ENCODE assay signal across 9 cellular contexts in the genomic region with DNA sequence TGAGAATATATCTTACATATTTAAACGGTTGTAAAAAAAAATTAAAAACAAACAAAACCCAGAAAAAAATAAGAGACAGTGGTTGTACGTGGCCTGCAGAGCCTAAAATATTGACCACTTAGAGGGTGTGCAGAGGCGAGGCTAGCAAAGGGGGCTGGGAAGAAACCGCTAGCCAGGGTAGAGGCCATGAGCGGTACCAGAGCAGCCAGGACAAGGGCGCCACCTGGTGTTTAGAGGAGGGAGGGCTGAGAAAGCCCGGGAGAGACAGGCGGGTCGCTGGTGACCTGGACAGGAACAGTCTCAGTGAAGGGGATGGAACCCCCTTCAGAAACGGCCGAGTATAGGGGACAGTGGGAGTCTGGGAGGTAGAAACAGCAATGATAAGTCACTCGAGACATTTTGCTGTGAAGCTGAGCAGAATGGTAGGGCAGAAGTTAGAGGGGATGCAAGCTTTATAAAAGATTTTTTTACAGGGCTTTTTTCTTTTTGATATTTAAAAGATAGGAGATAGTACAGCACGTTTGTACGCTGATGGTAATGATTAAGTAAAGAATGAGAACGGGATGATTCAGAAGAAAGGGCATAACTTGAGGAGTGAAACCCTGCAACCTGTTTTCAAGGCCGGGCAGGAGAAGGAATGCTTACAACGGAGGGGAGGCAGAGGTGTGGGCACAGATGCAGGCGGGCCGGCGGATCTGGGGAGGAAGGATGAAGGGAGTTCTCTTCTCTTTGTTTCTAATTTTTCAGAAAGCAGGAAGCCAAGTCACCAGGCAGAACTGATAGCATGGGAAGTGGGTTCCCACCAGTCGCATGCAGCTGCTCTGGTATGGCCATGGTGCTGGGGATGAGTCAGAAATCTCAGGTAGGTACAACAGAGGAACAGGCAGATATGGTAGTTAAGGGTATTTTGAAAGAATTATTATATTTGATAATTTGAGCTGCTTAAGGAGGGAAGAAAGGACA.
DNase-seq lines count a peak whose midpoint lies in the region; ATAC-seq, FAIRE-seq and TF ChIP-seq lines count a peak whose summit lies in the region.
"Had no signal": no experiment of that assay in that cellular context is flagged by ENCODE, and none has a peak within 500 bp of the region (broad histone marks: within the 10 kb centered on the region; RNA-seq: fewer than 3 reads in every experiment).

No MANE protein-coding gene starts in this region.

- no peak overlapping the region for H4K8ac ChIP-seq in H1 (ENCODE audit: extremely low read depth, insufficient read depth, low read length)

- no peaks in the 10 kb centered on the region for H3K79me2 ChIP-seq in H1 (ENCODE audit: control insufficient read depth in 1 of 2, insufficient read depth in 2 of 2, low read length in 2 of 2)

- peak overlapping the region; percentile 74 for H2AFZ ChIP-seq in H1 (ENCODE audit: low read length)

- TF ChIP-seq POLR2A in H1 (IDR thresholded peaks at IDR 0.05; ENCODE audit: control extremely low read depth in 1 of 2, low read depth in 2 of 2, low read length in 2 of 2): no peak

- DNase-seq in BE2C: peak; percentile 82
- DNase-seq in NCI-H460 (ENCODE audit: extremely low read depth, low read depth): peak; percentile 57
- DNase-seq in activated CD4-positive, alpha-beta memory T cell treated with anti-CD3 and anti-CD28 coated beads for 36 hours: peak; percentile 88
- peak; percentile 50 to 94 for DNase-seq in H1 (ENCODE audit: low read depth in 1 of 2, low spot score in 2 of 2)
- peak; percentile 66 for DNase-seq in natural killer cell
- DNase-seq in stimulated activated naive CD8-positive, alpha-beta T cell treated with anti-CD3 and anti-CD28 coated beads, Interleukin-15, Interleukin-2, amounts not matched to agents 100 U/mL and 50 U/mL, for 24 hours: peak; percentile 89

- peak; percentile 96 for ATAC-seq in GM18873 (IDR thresholded peaks at IDR 0.05; ENCODE audit: low FRiP score, unreplicated experiment)
- peak; percentile 99 for ATAC-seq in HG03097 (IDR thresholded peaks at IDR 0.05; ENCODE audit: low FRiP score, unreplicated experiment)
- ATAC-seq in natural killer cell: peak; percentile 88 to 99 (median 99)
- ATAC-seq in stimulated activated naive CD8-positive, alpha-beta T cell treated with anti-CD3 and anti-CD28 coated beads, Interleukin-15, Interleukin-2, amounts not matched to agents 100 U/mL and 50 U/mL, for 24 hours: peak; percentile 95

- no peaks in the 10 kb centered on the region for H3K27me3 ChIP-seq in BE2C
- H3K27me3 ChIP-seq in H1 (replicated peaks in 1 of 4; ENCODE audit: control insufficient read depth in 3 of 4, extremely low read depth in 1 of 4, insufficient read depth in 3 of 4, low read length in 3 of 4): no peaks in the 10 kb centered on the region

- no peak for TF ChIP-seq EP300 in H1 (IDR thresholded peaks at IDR 0.05; ENCODE audit: borderline replicate concordance in 1 of 2, low read depth in 2 of 2, low read length in 2 of 2)

- no peak overlapping the region for H3K14ac ChIP-seq in H1 (ENCODE audit: insufficient read length)

- H3K23me2 ChIP-seq in H1 (ENCODE audit: low read depth, low read length): no peaks in the 10 kb centered on the region

- H3K9me3 Mint-ChIP-seq in activated CD4-positive, alpha-beta memory T cell treated with anti-CD3 and anti-CD28 coated beads for 36 hours: no peaks in the 10 kb centered on the region
- no peaks in the 10 kb centered on the region for H3K9me3 Mint-ChIP-seq in natural killer cell

- no peak overlapping the region for H3K23ac ChIP-seq in H1 (ENCODE audit: insufficient read length)

- no peak overlapping the region for H3K27ac ChIP-seq in H1 (ENCODE audit: low read depth, low read length)
- H3K27ac ChIP-seq: SK-N-MC had no signal

- WGBS in H1 (ENCODE audit: extremely low coverage in 1 of 2, insufficient coverage in 1 of 2, insufficient read length in 1 of 2, insufficient replicate concordance in 2 of 2, low coverage in 1 of 2, low lambda C conversion rate in 2 of 2, missing lambda C conversion rate in 1 of 2), 2 experiments: 42% methylated on average over 21 of the region's 21 CpGs; no CpG with 5 or more reads in 1 of the 2 experiments

- H2BK15ac ChIP-seq in H1 (ENCODE audit: low read length): no peak overlapping the region

- H3K27ac Mint-ChIP-seq in activated CD4-positive, alpha-beta memory T cell treated with anti-CD3 and anti-CD28 coated beads for 36 hours: no peak overlapping the region
- H3K27ac Mint-ChIP-seq in natural killer cell: no peak overlapping the region

- no peak overlapping the region for H4K5ac ChIP-seq in H1 (ENCODE audit: insufficient read length, low read depth, low read length)

- no peak overlapping the region for H3K56ac ChIP-seq in H1 (replicated peaks; ENCODE audit: insufficient read length, low read depth, low read length)

- no peak overlapping the region for H2BK20ac ChIP-seq in H1 (ENCODE audit: low read length)

- H3K4me3 ChIP-seq in BE2C (ENCODE audit: low read depth, low read length) (no peak overlapping the region), H1 (ENCODE audit: extremely low read depth in 1 of 4, insufficient read depth in 2 of 4, low read depth in 3 of 4, low read length in 4 of 4) (no peak overlapping the region)
- H3K4me3 ChIP-seq: SK-N-MC had no signal

- H3K18ac ChIP-seq in H1 (ENCODE audit: extremely low read depth, low read length): no peak overlapping the region

- peaks cover 43% of the 10 kb centered on the region for H3K27me3 Mint-ChIP-seq in activated CD4-positive, alpha-beta memory T cell treated with anti-CD3 and anti-CD28 coated beads for 36 hours
- peaks cover 52 to 74% of the 10 kb centered on the region in 2 donors for H3K27me3 Mint-ChIP-seq in natural killer cell (ENCODE audit: low read depth in 2 of 2)

- no peaks in the 10 kb centered on the region for H3K36me3 Mint-ChIP-seq in activated CD4-positive, alpha-beta memory T cell treated with anti-CD3 and anti-CD28 coated beads for 36 hours
- no peaks in the 10 kb centered on the region for H3K36me3 Mint-ChIP-seq in natural killer cell

- H2BK120ac ChIP-seq in H1 (replicated peaks; ENCODE audit: low read depth, low read length): no peak overlapping the region

- H3K9me3 ChIP-seq in BE2C (no peaks in the 10 kb centered on the region), H1 (ENCODE audit: insufficient read depth in 2 of 2, low read depth in 1 of 2, low read length in 1 of 2) (no peaks in the 10 kb centered on the region)

- H3K4me3 Mint-ChIP-seq in activated CD4-positive, alpha-beta memory T cell treated with anti-CD3 and anti-CD28 coated beads for 36 hours: peak overlapping the region; percentile 36
- no peak overlapping the region for H3K4me3 Mint-ChIP-seq in natural killer cell

- H3K36me3 ChIP-seq in BE2C: no peaks in the 10 kb centered on the region
- no peaks in the 10 kb centered on the region for H3K36me3 ChIP-seq in H1 (ENCODE audit: control insufficient read depth in 2 of 4, insufficient read depth in 4 of 4, low read length in 3 of 4)

- no peak overlapping the region for H3K9ac ChIP-seq in H1 (replicated peaks in 1 of 4; ENCODE audit: extremely low read depth in 1 of 4, low read depth in 3 of 4, low read length in 3 of 4)

- TF ChIP-seq CTCF in BE2C (IDR thresholded peaks at IDR 0.05; ENCODE audit: low read depth, low read length) (peak; percentile 96), H1 (IDR thresholded peaks at IDR 0.05; ENCODE audit: control extremely low read depth in 1 of 3, insufficient read depth in 1 of 3, low read depth in 1 of 3, low read length in 3 of 3) (peak; percentile 91 to 96 (median 93)), natural killer cell (IDR thresholded peaks at IDR 0.05) (peak; percentile 91)

- 0 out of 4 replicates have a peak overlapping the region, but pooled peaks of 1 of the 2 experiments have one; percentile 31 for H3K4me2 ChIP-seq in H1 (ENCODE audit: insufficient read depth in 1 of 2, low read depth in 2 of 2, low read length in 2 of 2)

- no peak overlapping the region for H4K91ac ChIP-seq in H1 (replicated peaks; ENCODE audit: insufficient read length, low read length)

- H3K4me1 ChIP-seq in BE2C: peaks cover 2% of the 10 kb centered on the region; the same call in 1 of the 2 replicates
- H3K4me1 ChIP-seq in H1 (replicated peaks in 1 of 4; ENCODE audit: control insufficient read depth in 3 of 4, insufficient read depth in 4 of 4, low read length in 3 of 4): no peaks in the 10 kb centered on the region

- no peak overlapping the region for H2BK12ac ChIP-seq in H1 (ENCODE audit: low read depth, low read length)

- no peak overlapping the region for H2AK5ac ChIP-seq in H1 (ENCODE audit: low read depth, low read length)

- CTCF ChIA-PET in activated CD4-positive, alpha-beta memory T cell treated with anti-CD3 and anti-CD28 coated beads for 36 hours (lab: Charles Lee): interaction anchor here (0.6 to 6.2 kb wide), 42 partner anchors 8 to 904 kb away, joined by 3 to 133 read pairs (median 4); partner anchors contain the start of genes FAM229B and TUBE1
- CTCF ChIA-PET in H1 (lab: Charles Lee; ENCODE audit: partially characterized antibody): interaction anchor here (0.6 to 3.6 kb wide), 36 partner anchors 10 to 438 kb away, joined by 3 to 21 read pairs (median 4); partner anchors contain the start of genes FAM229B, LAMA4 and TUBE1

- FAIRE-seq in H1 (lab: Jason Lieb, UNC): no peak

- POLR2A ChIA-PET in activated CD4-positive, alpha-beta memory T cell treated with anti-CD3 and anti-CD28 coated beads for 36 hours (lab: Charles Lee): interaction anchor here (1.6 kb wide), 1 partner anchor 76 kb away, joined by 9 read pairs; the partner anchor contains the start of genes FAM229B and TUBE1
- POLR2A ChIA-PET in H1 (lab: Charles Lee; ENCODE audit: partially characterized antibody): no interaction called here

- H4K20me1 ChIP-seq in H1 (replicated peaks in 1 of 2; ENCODE audit: control insufficient read depth in 1 of 2, insufficient read depth in 2 of 2, low read length in 2 of 2): no peaks in the 10 kb centered on the region

- H3K4me1 Mint-ChIP-seq in activated CD4-positive, alpha-beta memory T cell treated with anti-CD3 and anti-CD28 coated beads for 36 hours (ENCODE audit: low read depth): peaks cover 16% of the 10 kb centered on the region
- H3K4me1 Mint-ChIP-seq in natural killer cell: peaks cover 6 to 7% of the 10 kb centered on the region in 2 donors

- intact Hi-C loops in activated CD4-positive, alpha-beta memory T cell treated with anti-CD3 and anti-CD28 coated beads for 36 hours (cut with micrococcal nuclease): loop anchor here (1.0 to 10.0 kb wide), 6 partner anchors 8 to 905 kb away; partner anchors contain the start of genes FAM229B and TUBE1
- intact Hi-C loops in natural killer cell (cut with micrococcal nuclease): loop anchor here (1.0 to 2.0 kb wide), 2 partner anchors 77 to 453 kb away; partner anchors contain the start of genes FAM229B and TUBE1

- peak; percentile 91 to 94 for TF ChIP-seq RAD21 in H1 (IDR thresholded peaks at IDR 0.05 in 1 of 2, conservative IDR thresholded peaks at IDR 0.05 in 1 of 2; ENCODE audit: low read depth in 2 of 2, low read length in 2 of 2)

- H2BK5ac ChIP-seq in H1 (ENCODE audit: low read depth, low read length): no peak overlapping the region

- no peak overlapping the region for H3K4ac ChIP-seq in H1 (replicated peaks; ENCODE audit: insufficient read length, low read depth, low read length)

- H3K79me1 ChIP-seq in H1 (ENCODE audit: low read depth, low read length): no peaks in the 10 kb centered on the region
